16 cellular contexts compared by ENCODE assay signal in genomic region chr12:87930652-87931051, GRCh38.
"Had no signal": no experiment of that assay in that cellular context is flagged by ENCODE, and none has a peak within 500 bp of the region (broad histone marks: within the 10 kb centered on the region; RNA-seq: fewer than 3 reads in every experiment).

No MANE protein-coding gene starts in this region.

- H3K4me1 ChIP-seq: colonic mucosa, right atrium auricular region, sigmoid colon, stomach, transverse colon had no signal

- DNase-seq: colonic mucosa; dermis blood vessel endothelial cell; left colon; left ventricle myocardium superior; natural killer cell; sigmoid colon; small intestine; stimulated activated CD4-positive, alpha-beta T cell treated with anti-CD3 and anti-CD28 coated beads, Interleukin-12 subunit alpha, Interleukin-12 subunit beta, amount 100 ng/mL, for 4 hours; stimulated activated naive CD4-positive, alpha-beta T cell; stomach; substantia nigra; transverse colon had no signal

- H3K4me3 ChIP-seq: colonic mucosa, hepatocyte, lung, right atrium auricular region, sigmoid colon, stomach, thoracic aorta, transverse colon had no signal

- H2AFZ ChIP-seq: hepatocyte had no signal

- H3K79me2 ChIP-seq: hepatocyte had no signal

- H3K27ac ChIP-seq: colonic mucosa, hepatocyte, right atrium auricular region, sigmoid colon, stomach, thoracic aorta, transverse colon had no signal

- H3K36me3 ChIP-seq: colonic mucosa, right atrium auricular region, sigmoid colon, stomach, thoracic aorta, transverse colon had no signal

- H3K9me3 ChIP-seq: colonic mucosa, right atrium auricular region, sigmoid colon, stomach, thoracic aorta, transverse colon had no signal

- H3K27me3 ChIP-seq: colonic mucosa, hepatocyte, right atrium auricular region, sigmoid colon, stomach, transverse colon had no signal

- H3K4me2 ChIP-seq: hepatocyte had no signal
